Comparison of ENCODE assay signal across 8 cellular contexts in genomic region chr5:65721775-65722574, GRCh38. TPM values are rescaled to one million over a fixed set of nuclear protein-coding genes. Genes with fewer than 3 reads are reported as not detected.
DNase-seq lines count a peak whose midpoint lies in the region; ATAC-seq and TF ChIP-seq lines count a peak whose summit lies in the region.

TSS of gene NLN (plus strand) at chr5:65722205. CDS start at chr5:65722374, 169 bp downstream.
TSS of gene SGTB (minus strand) at chr5:65722109. CDS start at chr5:65720807, 1,302 bp downstream.

- H3K9ac ChIP-seq in H9 (ENCODE audit: extremely low read depth, insufficient read length, low read length), result peak within 1 kb of the TSS; percentile 93
- H3K9ac ChIP-seq in MM.1S (ENCODE audit: low read length), result peak within 1 kb of the TSS; percentile 66

- peaks cover under 1% of the 10 kb centered on the region for H3K79me1 ChIP-seq in H9 (ENCODE audit: insufficient read depth, low read depth, low read length, poor library complexity, severe bottlenecking)

- WGBS in H9 (ENCODE audit: extremely low coverage, insufficient read length, low lambda C conversion rate), result no CpG with 5 or more reads among the region's 92 CpGs

- no peaks in the 10 kb centered on the region for H3K9me3 ChIP-seq in H9 (ENCODE audit: control insufficient read depth, low read depth, low read length)
- H3K9me3 ChIP-seq in MM.1S (replicated peaks; ENCODE audit: insufficient read depth, low read length), result no peaks in the 10 kb centered on the region

- H2BK20ac ChIP-seq in H9 (ENCODE audit: low read depth, low read length, poor library complexity, severe bottlenecking), result no peak within 1 kb of the TSS

- H3K4me1 ChIP-seq in H9 (ENCODE audit: insufficient read depth, low read length) (no peaks in the 10 kb centered on the region), MM.1S (ENCODE audit: low read length) (peaks cover 16% of the 10 kb centered on the region)

- peak within 1 kb of the TSS; percentile 57 for H3K27ac ChIP-seq in H9 (ENCODE audit: insufficient read length, low read depth, low read length)
- H3K27ac ChIP-seq in MM.1S (ENCODE audit: low read length), result peak within 1 kb of the TSS; percentile 11; the same call in 1 of the 2 replicates

- H3K27ac Mint-ChIP-seq in H9 (peak within 1 kb of the TSS; percentile 97 to 99 (median 99)), type B pancreatic cell (peak within 1 kb of the TSS; percentile 91)
- H3K27ac Mint-ChIP-seq in activated naive CD8-positive, alpha-beta T cell treated with anti-CD3 and anti-CD28 coated beads, Interleukin-2, amount 50 U/mL, for 24 hours, result peak within 1 kb of the TSS; percentile 91

- peaks cover 2% of the 10 kb centered on the region for H3K23me2 ChIP-seq in H9 (ENCODE audit: insufficient read length, low read depth, low read length, poor library complexity, severe bottlenecking)

- H3K79me2 ChIP-seq in H9 (ENCODE audit: insufficient read depth, low read length), result peaks cover 19% of the 10 kb centered on the region; the same call in 1 of the 2 replicates
- H3K79me2 ChIP-seq in MM.1S (ENCODE audit: low read length), result peaks cover 30% of the 10 kb centered on the region

- H3K4me2 ChIP-seq in H9 (ENCODE audit: insufficient read depth, insufficient read length, low read length) (peak within 1 kb of the TSS; percentile 68), MM.1S (ENCODE audit: low read depth, low read length) (peak within 1 kb of the TSS; percentile 81)

- H4K20me1 ChIP-seq in H9 (ENCODE audit: control insufficient read depth, insufficient read depth, insufficient read length) (no peaks in the 10 kb centered on the region), MM.1S (ENCODE audit: insufficient read depth, low read length) (no peaks in the 10 kb centered on the region)

- H3K4me3 ChIP-seq in GM08714 (ENCODE audit: low read length) (peak within 1 kb of the TSS; percentile 97), MM.1S (ENCODE audit: low read length) (peak within 1 kb of the TSS; percentile 98)

- intact Hi-C loops in cardiac septum (cut with DNase I) (loop anchor here (2.0 to 10.0 kb wide), 2 partner anchors 205 to 423 kb away; partner anchors contain the start of genes ERBIN and SREK1), posterior cingulate gyrus (cut with DNase I) (loop anchor here (2.0 to 5.0 kb wide), 2 partner anchors 97 to 205 kb away; partner anchors contain the start of genes ERBIN, SHLD3, TRAPPC13 and TRIM23)

- H3F3A ChIP-seq in MM.1S (ENCODE audit: insufficient read depth, low read length), result peaks cover 5% of the 10 kb centered on the region; the same call in 1 of the 2 replicates

- H2BK120ac ChIP-seq in H9 (ENCODE audit: low read depth, low read length, poor library complexity, severe bottlenecking), result no peak within 1 kb of the TSS

- peak within 1 kb of the TSS; percentile 88 for H3K18ac ChIP-seq in H9 (ENCODE audit: insufficient read length, low read depth, low read length)

- no peaks in the 10 kb centered on the region for H3K9me2 ChIP-seq in MM.1S (replicated peaks; ENCODE audit: insufficient read depth, low read length)

- ATAC-seq in activated naive CD8-positive, alpha-beta T cell treated with anti-CD3 and anti-CD28 coated beads, Interleukin-2, amount 50 U/mL, for 24 hours, result peak; percentile 94

- H4K5ac ChIP-seq in H9 (ENCODE audit: insufficient read length, low read depth, low read length), result peak within 1 kb of the TSS; percentile 7

- H3K9me3 Mint-ChIP-seq in H9 (no peaks in the 10 kb centered on the region; a peak in 1 of 5 replicates), type B pancreatic cell (no peaks in the 10 kb centered on the region)
- no peaks in the 10 kb centered on the region for H3K9me3 Mint-ChIP-seq in activated naive CD8-positive, alpha-beta T cell treated with anti-CD3 and anti-CD28 coated beads, Interleukin-2, amount 50 U/mL, for 24 hours

- no peak within 1 kb of the TSS for H2BK12ac ChIP-seq in H9 (ENCODE audit: insufficient read length, low read depth, low read length)

- no peak within 1 kb of the TSS for H4K8ac ChIP-seq in H9 (replicated peaks; ENCODE audit: insufficient read length, low read depth, low read length)

- H2BK15ac ChIP-seq in H9 (ENCODE audit: low read depth, low read length), result no peak within 1 kb of the TSS

- no peak within 1 kb of the TSS for H4K91ac ChIP-seq in H9 (ENCODE audit: insufficient read length, low read depth, low read length)

- H3K36me3 Mint-ChIP-seq in H9 (ENCODE audit: insufficient read depth in 1 of 3, low read depth in 3 of 3) (peaks cover 6 to 19% (median 12%) of the 10 kb centered on the region in 3 experiments; a peak in 6 of 7 replicates), type B pancreatic cell (peaks cover 6% of the 10 kb centered on the region)
- H3K36me3 Mint-ChIP-seq in activated naive CD8-positive, alpha-beta T cell treated with anti-CD3 and anti-CD28 coated beads, Interleukin-2, amount 50 U/mL, for 24 hours (ENCODE audit: low read depth), result peaks cover 5% of the 10 kb centered on the region

- H3K4me1 Mint-ChIP-seq in H9, result peaks cover 17 to 26% of the 10 kb centered on the region in 2 experiments
- peaks cover 40% of the 10 kb centered on the region for H3K4me1 Mint-ChIP-seq in activated naive CD8-positive, alpha-beta T cell treated with anti-CD3 and anti-CD28 coated beads, Interleukin-2, amount 50 U/mL, for 24 hours
- peaks cover 14% of the 10 kb centered on the region for H3K4me1 Mint-ChIP-seq in type B pancreatic cell (ENCODE audit: unreplicated experiment)

- H3K4ac ChIP-seq in H9 (ENCODE audit: low read depth, low read length), result peak within 1 kb of the TSS; percentile 31; the same call in 1 of the 2 replicates

- no peak for TF ChIP-seq CTCF in H9 (conservative IDR thresholded peaks at IDR 0.05)
- no peak for TF ChIP-seq CTCF in MM.1S (IDR thresholded peaks at IDR 0.05; ENCODE audit: low read length)
- TF ChIP-seq CTCF in type B pancreatic cell (conservative IDR thresholded peaks at IDR 0.05), result no peak

- H3K27me3 Mint-ChIP-seq in H9 (ENCODE audit: low read depth) (no peaks in the 10 kb centered on the region), type B pancreatic cell (no peaks in the 10 kb centered on the region)
- H3K27me3 Mint-ChIP-seq in activated naive CD8-positive, alpha-beta T cell treated with anti-CD3 and anti-CD28 coated beads, Interleukin-2, amount 50 U/mL, for 24 hours, result peaks cover 2% of the 10 kb centered on the region

- H2AFZ ChIP-seq in H9 (ENCODE audit: low read length) (no peak within 1 kb of the TSS), MM.1S (ENCODE audit: low read length) (peak within 1 kb of the TSS; percentile 83)

- H2BK5ac ChIP-seq in H9 (ENCODE audit: insufficient read length, low read length), result no peak within 1 kb of the TSS

- DNase-seq in H9 (peak; percentile 87), MM.1S (peak; percentile 79), SW480 (ENCODE audit: low spot score) (peak; percentile 72), cardiac septum (ENCODE audit: low spot score) (peak; percentile 96), posterior cingulate gyrus (peak; percentile 84 to 99 (median 90)), type B pancreatic cell (ENCODE audit: extremely low spot score, unreplicated experiment) (peak; percentile 94)
- peak; percentile 88 for DNase-seq in activated naive CD8-positive, alpha-beta T cell treated with anti-CD3 and anti-CD28 coated beads, Interleukin-2, amount 50 U/mL, for 24 hours

- peak within 1 kb of the TSS; percentile 14 for H3K56ac ChIP-seq in H9 (ENCODE audit: insufficient read length, low read depth, low read length)

- H3K23ac ChIP-seq in H9 (ENCODE audit: insufficient read length, low read depth, low read length), result no peak within 1 kb of the TSS

- peak within 1 kb of the TSS; percentile 69 for H3T11ph ChIP-seq in H9 (ENCODE audit: low read length)

- no peaks in the 10 kb centered on the region for H3K27me3 ChIP-seq in H9 (ENCODE audit: insufficient read depth, low read length)
- H3K27me3 ChIP-seq in MM.1S (replicated peaks; ENCODE audit: insufficient read depth, low read length), result no peaks in the 10 kb centered on the region

- no peak within 1 kb of the TSS for H2AK5ac ChIP-seq in H9 (ENCODE audit: insufficient read length, low read length)

- peak within 1 kb of the TSS; percentile 95 for H3K14ac ChIP-seq in H9 (ENCODE audit: insufficient read depth, low read length)

- no peaks in the 10 kb centered on the region for H3K36me3 ChIP-seq in MM.1S (replicated peaks; ENCODE audit: insufficient read depth, low read length)

- H3K4me3 Mint-ChIP-seq in H9 (peak within 1 kb of the TSS; percentile 86 to 99), type B pancreatic cell (peak within 1 kb of the TSS; percentile 95)
- H3K4me3 Mint-ChIP-seq in activated naive CD8-positive, alpha-beta T cell treated with anti-CD3 and anti-CD28 coated beads, Interleukin-2, amount 50 U/mL, for 24 hours, result peak within 1 kb of the TSS; percentile 96

RNA-seq across cellular contexts. Expression of gene NLN, which starts in this region (rescaled TPM):
- total RNA-seq in H9 (2021) (126 and 137 TPM in 2 replicates), cardiac septum (17.2 TPM), type B pancreatic cell (ENCODE audit: low replicate concordance) (44.4 and 47.2 TPM in 2 replicates)

RNA-seq across cellular contexts. Expression of gene SGTB, which starts in this region (rescaled TPM):
- total RNA-seq in H9 (2021) (18.7 and 19.6 TPM in 2 replicates), cardiac septum (9.5 TPM), type B pancreatic cell (ENCODE audit: low replicate concordance) (4.9 and 10.2 TPM in 2 replicates)

Comparison
In these comparisons a context has a peak if more than half of its experiments do, and no peak if none do; other contexts are left out.
1. Peak in every context shown above with its lines: DNase-seq, ATAC-seq, H3K4me3 ChIP-seq and H3K27ac ChIP-seq.